8 cellular contexts compared by ENCODE assay signal in genomic region chr1:179365342-179366092, GRCh38. TPM values are rescaled to one million over a fixed set of nuclear protein-coding genes. Genes with fewer than 3 reads are reported as not detected.
DNase-seq lines count a peak whose midpoint lies in the region; ATAC-seq and TF ChIP-seq lines count a peak whose summit lies in the region.

Gene AXDND1, plus strand, starts transcription at chr1:179365971. Its CDS starts 539 bp downstream, at chr1:179366510.

- peak within 1 kb of the TSS; percentile 99 to 100 (median 100) for H3K27ac Mint-ChIP-seq in naive thymus-derived CD4-positive, alpha-beta T cell
- peak within 1 kb of the TSS; percentile 100 for H3K27ac Mint-ChIP-seq in stimulated activated naive B cell treated with anti-CD40 and anti-IgM and Interleukin-4, amounts not matched to agents 10 μg/mL and 1 μg/mL and 100 μg/mL, for 72 hours

- TF ChIP-seq CTCF in Peyer's patch (IDR thresholded peaks at IDR 0.05) (no peak), fibroblast of lung (conservative IDR thresholded peaks at IDR 0.05 in 1 of 2, IDR thresholded peaks at IDR 0.05 in 1 of 2; ENCODE audit: low read depth in 1 of 2, low read length in 2 of 2) (peak; percentile 15 to 36)

- CTCF ChIA-PET in naive thymus-derived CD4-positive, alpha-beta T cell (lab: Charles Lee), result interaction anchor here (0.7 to 3.6 kb wide), 5 partner anchors 68 to 752 kb away, joined by 3 to 11 read pairs (median 6); partner anchors contain the start of gene SOAT1

- peak within 1 kb of the TSS; percentile 95 for H3K9ac ChIP-seq in fibroblast of lung (ENCODE audit: insufficient read depth, low read length)

- TF ChIP-seq POLR2A in Peyer's patch (IDR thresholded peaks at IDR 0.05), result no peak

- H3K36me3 ChIP-seq in Peyer's patch (no peaks in the 10 kb centered on the region), fibroblast of lung (ENCODE audit: control insufficient read depth, insufficient read depth, low read length) (no peaks in the 10 kb centered on the region)
- no peaks in the 10 kb centered on the region for H3K36me3 ChIP-seq in naive thymus-derived CD4-positive, alpha-beta T cell (ENCODE audit: control insufficient read depth in 2 of 3, insufficient read depth in 3 of 3, low read length in 3 of 3)

- no peaks in the 10 kb centered on the region for H3K79me2 ChIP-seq in fibroblast of lung (ENCODE audit: control insufficient read depth, insufficient read depth, low read length)

- peak within 1 kb of the TSS; percentile 69 for H3K4me2 ChIP-seq in fibroblast of lung (ENCODE audit: extremely low read depth, insufficient read depth, low read length)

- H3K4me1 Mint-ChIP-seq in naive thymus-derived CD4-positive, alpha-beta T cell, result peaks cover 4 to 21% (median 14%) of the 10 kb centered on the region in 7 donors
- peaks cover 0 to 13% of the 10 kb centered on the region in 2 donors for H3K4me1 Mint-ChIP-seq in stimulated activated naive B cell treated with anti-CD40 and anti-IgM and Interleukin-4, amounts not matched to agents 10 μg/mL and 1 μg/mL and 100 μg/mL, for 72 hours

- H3K4me3 Mint-ChIP-seq in naive thymus-derived CD4-positive, alpha-beta T cell, result peak within 1 kb of the TSS; percentile 82 to 99 (median 94)
- H3K4me3 Mint-ChIP-seq in stimulated activated naive B cell treated with anti-CD40 and anti-IgM and Interleukin-4, amounts not matched to agents 10 μg/mL and 1 μg/mL and 100 μg/mL, for 72 hours, result peak within 1 kb of the TSS; percentile 87 to 89

- peak within 1 kb of the TSS; percentile 49 to 86 (median 58) for H3K4me3 ChIP-seq in Peyer's patch
- H3K4me3 ChIP-seq in fibroblast of lung (replicated peaks in 1 of 4; ENCODE audit: control extremely low read depth in 1 of 4, insufficient read depth in 1 of 4, low read depth in 3 of 4, low read length in 4 of 4), result peak within 1 kb of the TSS; percentile 29 to 75 (median 54)
- peak within 1 kb of the TSS; percentile 91 for H3K4me3 ChIP-seq in naive thymus-derived CD4-positive, alpha-beta T cell (ENCODE audit: low read length)

- H3K27me3 ChIP-seq in Peyer's patch (no peaks in the 10 kb centered on the region), fibroblast of lung (ENCODE audit: control insufficient read depth, insufficient read depth, low read length) (no peaks in the 10 kb centered on the region)
- no peaks in the 10 kb centered on the region for H3K27me3 ChIP-seq in naive thymus-derived CD4-positive, alpha-beta T cell (ENCODE audit: control insufficient read depth in 2 of 2, insufficient read depth in 2 of 2, low read length in 2 of 2)

- POLR2A ChIA-PET in naive thymus-derived CD4-positive, alpha-beta T cell (lab: Charles Lee), result interaction anchor here (0.8 to 2.1 kb wide), 9 partner anchors 10 to 339 kb away, joined by 3 to 18 read pairs (median 4); partner anchors contain the start of genes SOAT1 and TOR3A

- H2AFZ ChIP-seq in fibroblast of lung (ENCODE audit: low read length), result peak within 1 kb of the TSS; percentile 90

- peaks cover 0 to 4% (median 2%) of the 10 kb centered on the region in 4 donors for H3K4me1 ChIP-seq in Peyer's patch
- no peaks in the 10 kb centered on the region for H3K4me1 ChIP-seq in fibroblast of lung (ENCODE audit: control insufficient read depth, extremely low read depth, insufficient read depth, low read length)
- H3K4me1 ChIP-seq in naive thymus-derived CD4-positive, alpha-beta T cell (ENCODE audit: control insufficient read depth in 2 of 2, insufficient read depth in 2 of 2, low read length in 2 of 2), result peaks cover 5 to 8% of the 10 kb centered on the region in 2 donors

- peak within 1 kb of the TSS; percentile 83 to 93 (median 87) for H3K27ac ChIP-seq in Peyer's patch
- peak within 1 kb of the TSS; percentile 97 for H3K27ac ChIP-seq in fibroblast of lung (ENCODE audit: insufficient read depth, low read length)
- peak within 1 kb of the TSS; percentile 91 for H3K27ac ChIP-seq in naive thymus-derived CD4-positive, alpha-beta T cell (ENCODE audit: low read depth, low read length)

- intact Hi-C loops in naive thymus-derived CD4-positive, alpha-beta T cell (cut with micrococcal nuclease), result loop anchor here (1.0 to 10.0 kb wide), 17 partner anchors 66 to 1265 kb away; partner anchors contain the start of genes ACBD6 (in 2 of the 2), QSOX1 (in 2 of the 2), SOAT1 (in 2 of the 2) and CEP350 (in 1 of the 2)

- ATAC-seq in GM21737 (IDR thresholded peaks at IDR 0.05; ENCODE audit: unreplicated experiment), result peak; percentile 97
- peak; percentile 95 for ATAC-seq in naive thymus-derived CD4-positive, alpha-beta T cell
- ATAC-seq in stimulated activated naive B cell treated with anti-CD40 and anti-IgM and Interleukin-4, amounts not matched to agents 10 μg/mL and 1 μg/mL and 100 μg/mL, for 72 hours (replicated peaks), result peak; percentile 96 to 97

- no peaks in the 10 kb centered on the region for H4K20me1 ChIP-seq in fibroblast of lung (ENCODE audit: control insufficient read depth, extremely low read depth, insufficient read depth, low read length)

- peaks cover 0 to 11% (median 0%) of the 10 kb centered on the region in 5 donors for H3K27me3 Mint-ChIP-seq in naive thymus-derived CD4-positive, alpha-beta T cell
- H3K27me3 Mint-ChIP-seq in stimulated activated naive B cell treated with anti-CD40 and anti-IgM and Interleukin-4, amounts not matched to agents 10 μg/mL and 1 μg/mL and 100 μg/mL, for 72 hours, result no peaks in the 10 kb centered on the region

- no peaks in the 10 kb centered on the region for H3K36me3 Mint-ChIP-seq in naive thymus-derived CD4-positive, alpha-beta T cell
- H3K36me3 Mint-ChIP-seq in stimulated activated naive B cell treated with anti-CD40 and anti-IgM and Interleukin-4, amounts not matched to agents 10 μg/mL and 1 μg/mL and 100 μg/mL, for 72 hours, result no peaks in the 10 kb centered on the region

- DNase-seq in DMS79 treated with DMSO at 0.1 percent for 48 hours (lab: John Stamatoyannopoulos, UW), result peak; percentile 81
- DNase-seq in KG1 (lab: John Stamatoyannopoulos, UW), result peak; percentile 84
- peak; percentile 86 to 95 (median 87) for DNase-seq in Peyer's patch
- peak; percentile 77 for DNase-seq in activated T-helper 1 cell treated with Interleukin-2 at 50 U/mL for 16 hours (ENCODE audit: low read depth)
- DNase-seq in fibroblast of lung (ENCODE audit: low read depth in 2 of 2), result peak; percentile 84 to 90
- peak; percentile 80 to 96 (median 94) for DNase-seq in naive thymus-derived CD4-positive, alpha-beta T cell
- DNase-seq in stimulated activated naive B cell treated with anti-CD40 and anti-IgM and Interleukin-4, amounts not matched to agents 10 μg/mL and 1 μg/mL and 100 μg/mL, for 72 hours, result peak; percentile 88

- peaks cover 0 to 4% (median 0%) of the 10 kb centered on the region in 11 donors for H3K9me3 Mint-ChIP-seq in naive thymus-derived CD4-positive, alpha-beta T cell
- H3K9me3 Mint-ChIP-seq in stimulated activated naive B cell treated with anti-CD40 and anti-IgM and Interleukin-4, amounts not matched to agents 10 μg/mL and 1 μg/mL and 100 μg/mL, for 72 hours, result no peaks in the 10 kb centered on the region

- H3K9me3 ChIP-seq in Peyer's patch, result no peaks in the 10 kb centered on the region
- H3K9me3 ChIP-seq in fibroblast of lung (ENCODE audit: control insufficient read depth, insufficient read depth, low read depth, low read length), result no peaks in the 10 kb centered on the region
- no peaks in the 10 kb centered on the region for H3K9me3 ChIP-seq in naive thymus-derived CD4-positive, alpha-beta T cell (ENCODE audit: control insufficient read depth in 2 of 3, low read length in 3 of 3)

RNA-seq across cellular contexts. Expression of gene AXDND1, which starts in this region (rescaled TPM):
- total RNA-seq in Peyer's patch (under 1 TPM in 2 of 4 donors, not detected in 2; 0.35 to 0.94 TPM), fibroblast of lung (0.17 and 0.26 TPM in 2 replicates)
- polyA plus RNA-seq in fibroblast of lung, result 0.05 TPM in 1 of 2 replicates, not detected in the other
- polyA plus RNA-seq in fibroblast of lung (2012), result 0.06 TPM in 1 of 2 replicates, not detected in the other
- not detected in 2 replicates for polyA minus RNA-seq in fibroblast of lung (ENCODE audit: low replicate concordance)
- 1 to 10 TPM in 2 of 5 experiments, under 1 TPM in 1, not detected in 2; 0.98 to 2.3 (median 1.3) TPM for total RNA-seq in naive thymus-derived CD4-positive, alpha-beta T cell
- polyA plus RNA-seq in naive thymus-derived CD4-positive, alpha-beta T cell, result not detected

Comparison
In these comparisons a context has a peak if more than half of its experiments do, and no peak if none do; other contexts are left out.
1. Peak in every context shown above with its lines: DNase-seq, ATAC-seq, H3K4me3 ChIP-seq and H3K27ac ChIP-seq.
2. Peak in DNase-seq, H3K4me3 ChIP-seq and H3K27ac ChIP-seq in Peyer's patch; RNA of the gene not detected or under 1 TPM.
3. Peak in DNase-seq, H3K4me3 ChIP-seq, H3K27ac ChIP-seq, H3K9ac ChIP-seq and H3K4me2 ChIP-seq in fibroblast of lung; RNA of the gene not detected or under 1 TPM.
4. CTCF ChIP-seq: peak in fibroblast of lung (2 of 2); none in Peyer's patch (0 of 6).